Comparison of ENCODE assay signal across 26 cellular contexts in the genomic region with DNA sequence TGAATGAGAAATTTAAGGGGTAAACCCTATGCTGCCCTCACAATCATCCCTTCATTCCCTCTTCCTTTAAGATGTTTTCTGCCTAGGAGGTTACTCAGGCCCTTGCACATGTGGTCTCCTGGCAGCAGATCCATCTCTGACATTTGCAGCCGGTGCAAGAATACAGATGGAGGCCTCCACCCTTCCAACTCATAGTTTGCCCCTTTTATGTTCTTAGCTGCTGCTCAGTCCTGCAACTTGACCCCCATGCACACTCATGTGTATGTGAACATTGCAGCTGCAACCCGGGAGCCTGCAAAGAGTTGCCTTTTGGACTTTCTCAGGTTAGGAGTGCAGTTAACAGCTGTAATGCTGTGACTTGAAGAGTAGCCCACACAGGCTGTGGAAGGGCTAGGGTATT.
DNase-seq lines count a peak whose midpoint lies in the region; ATAC-seq, FAIRE-seq and TF ChIP-seq lines count a peak whose summit lies in the region.
"Had no signal": no experiment of that assay in that cellular context is flagged by ENCODE, and none has a peak within 500 bp of the region (broad histone marks: within the 10 kb centered on the region; RNA-seq: fewer than 3 reads in every experiment).

No MANE protein-coding gene starts in this region.

- TF ChIP-seq CTCF in AG10803 (conservative IDR thresholded peaks at IDR 0.05; ENCODE audit: low read length), result no peak
- TF ChIP-seq CTCF in OCI-LY3 (IDR thresholded peaks at IDR 0.05; ENCODE audit: low read depth, low read length), result no peak
- no peak for TF ChIP-seq CTCF in fibroblast of mammary gland (conservative IDR thresholded peaks at IDR 0.05; ENCODE audit: control insufficient read depth, insufficient read depth, low read depth, low read length)
- TF ChIP-seq CTCF in pancreas (IDR thresholded peaks at IDR 0.05), result no peak

- no peak overlapping the region for H3K4me2 ChIP-seq in OCI-LY3 (ENCODE audit: low read length)
- H3K4me2 ChIP-seq: BLaER1, PC-9 had no signal

- no peaks in the 10 kb centered on the region for H3K27me3 ChIP-seq in OCI-LY3 (ENCODE audit: low read depth, low read length)
- no peaks in the 10 kb centered on the region for H3K27me3 ChIP-seq in pancreas
- H3K27me3 ChIP-seq: BLaER1, SJCRH30 had no signal

- 0 out of 2 replicates have a peak overlapping the region, but pooled peaks have one; percentile 7 for H3K27ac ChIP-seq in OCI-LY3 (ENCODE audit: low read length)
- H3K27ac ChIP-seq in pancreas, result peak overlapping the region in 2 of 4 donors; percentile 27 to 50
- H3K27ac ChIP-seq: BLaER1, HL-60, PC-9, SJCRH30 had no signal

- peak in 3 of 4 donors; percentile 14 to 32 (median 26) for ATAC-seq in pancreas
- ATAC-seq in HG03521 (IDR thresholded peaks at IDR 0.05; ENCODE audit: unreplicated experiment), result no peak
- ATAC-seq: Right ventricle myocardium inferior had no signal

- no peak for FAIRE-seq in pancreas (lab: Jason Lieb, UNC)
- FAIRE-seq: D721Med, GM19239 had no signal

- DNase-seq in AG10803 (ENCODE audit: low read depth) (peak; percentile 28), fibroblast of mammary gland (ENCODE audit: low read depth) (peak; percentile 84), pancreas (peak in 2 of 6 donors; percentile 33 to 34), NCI-H446 (lab: John Stamatoyannopoulos, UW) (no peak), hepatic stellate cell (ENCODE audit: low spot score) (no peak)
- no peak for DNase-seq in stimulated activated CD4-positive, alpha-beta T cell treated with anti-CD3 and anti-CD28 coated beads, Interleukin-4, amount 100 ng/mL, for 1 hour
- DNase-seq: 8988T; ACHN; CD4-positive, CD25-positive, alpha-beta regulatory T cell; H9; NCI-H1048; NCI-H1417; NCI-H1694; NCI-H2029 treated with DMSO at 0.1 percent for 48 hours; NCI-H2227 treated with DMSO at 0.1 percent for 48 hours; NCI-H524; NCI-H774; PC-9; SJCRH30 had no signal

- H3K4me1 ChIP-seq in OCI-LY3 (ENCODE audit: low read length) (peaks cover 57% of the 10 kb centered on the region), pancreas (peaks cover 6 to 55% (median 38%) of the 10 kb centered on the region in 3 donors)
- H3K4me1 ChIP-seq: SJCRH30 had no signal

- no peaks in the 10 kb centered on the region for H3K36me3 ChIP-seq in OCI-LY3 (replicated peaks; ENCODE audit: low read depth, low read length)
- no peaks in the 10 kb centered on the region for H3K36me3 ChIP-seq in pancreas
- H3K36me3 ChIP-seq: BLaER1, SJCRH30 had no signal

- intact Hi-C loops in pancreas (cut with DNase I), result no loop called here

- no peaks in the 10 kb centered on the region for H3K79me2 ChIP-seq in OCI-LY3 (ENCODE audit: low read length)

- H3K4me3 ChIP-seq in AG10803 (ENCODE audit: low read length) (no peak overlapping the region), OCI-LY3 (ENCODE audit: low read length) (no peak overlapping the region), fibroblast of mammary gland (ENCODE audit: control insufficient read depth, low read depth, low read length) (no peak overlapping the region), pancreas (no peak overlapping the region)
- H3K4me3 ChIP-seq: BLaER1, PC-9, SJCRH30 had no signal

- no peaks in the 10 kb centered on the region for H3K9me3 ChIP-seq in OCI-LY3 (ENCODE audit: insufficient read depth, low read length)
- H3K9me3 ChIP-seq in pancreas, result no peaks in the 10 kb centered on the region
- H3K9me3 ChIP-seq: SJCRH30 had no signal

- no peak overlapping the region for H3K9ac ChIP-seq in OCI-LY3 (ENCODE audit: low read length)
- H3K9ac ChIP-seq: BLaER1 had no signal

- 0 out of 2 replicates have a peak overlapping the region, but pooled peaks have one; percentile 57 for H2AFZ ChIP-seq in OCI-LY3 (ENCODE audit: low read depth, low read length)
- H2AFZ ChIP-seq: PC-9 had no signal

- H4K20me1 ChIP-seq in OCI-LY3 (ENCODE audit: insufficient read depth, low read length), result no peaks in the 10 kb centered on the region
- H4K20me1 ChIP-seq: BLaER1 had no signal

- WGBS in pancreas, 2 donors, result 37 to 40% methylated on average over 2 of the region's 2 CpGs

Comparison
In these comparisons a context has a peak if more than half of its experiments do, and no peak if none do; other contexts are left out.
1. DNase-seq: peak in AG10803 (single experiment) and fibroblast of mammary gland (single experiment); none in NCI-H446 (0 of 2), hepatic stellate cell (single experiment) and stimulated activated CD4-positive, alpha-beta T cell treated with anti-CD3 and anti-CD28 coated beads, Interleukin-4, amount 100 ng/mL, for 1 hour (single experiment).